In the genomic region with DNA sequence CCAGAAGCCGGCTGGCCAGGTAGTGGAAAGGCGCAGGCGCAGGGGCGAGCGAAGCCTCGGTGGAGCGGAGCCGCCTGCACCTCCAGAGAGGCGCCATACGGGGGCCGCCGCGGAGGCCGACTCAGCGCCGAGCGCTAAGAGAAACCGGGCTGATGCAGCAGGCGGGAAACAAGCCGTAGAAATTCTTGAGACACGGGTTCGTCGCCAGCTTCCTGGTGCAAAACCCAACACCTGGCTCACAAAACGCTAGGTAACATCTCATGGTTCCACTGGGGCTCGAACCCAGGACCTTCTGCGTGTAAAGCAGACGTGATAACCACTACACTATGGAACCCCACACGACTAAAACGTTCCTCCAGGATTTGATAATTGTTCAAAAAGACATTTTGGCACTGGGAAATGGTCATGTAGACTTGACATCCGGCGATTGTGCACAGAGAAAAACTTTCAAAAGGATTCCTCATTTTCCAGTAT, we compare ENCODE assay signal across 8 cellular contexts. TPM values are rescaled to one million over a fixed set of nuclear protein-coding genes. Genes with fewer than 3 reads are reported as not detected.
A peak's percentile ranks its signal among the peaks of the same experiment; 100 is the strongest.
DNase-seq lines count a peak whose midpoint lies in the region; TF ChIP-seq lines count a peak whose summit lies in the region.

No MANE protein-coding gene starts in this region.

- peak; percentile 37 for TF ChIP-seq CTCF in LNCaP clone FGC (IDR thresholded peaks at IDR 0.05; ENCODE audit: control insufficient read depth, extremely low read depth, insufficient read depth)

- peak overlapping the region; percentile 71 for H2AFZ ChIP-seq in neuron (ENCODE audit: low read depth, low read length)

- H3K4me1 ChIP-seq in neuron (ENCODE audit: insufficient read depth, low read length), result peaks cover 9% of the 10 kb centered on the region

- peak; percentile 99 for DNase-seq in ELF-1 (ENCODE audit: low read depth, low spot score)
- DNase-seq in H7, result peak; percentile 86
- peak; percentile 93 for DNase-seq in LNCaP clone FGC (ENCODE audit: low read depth)
- DNase-seq in SHP77 (lab: John Stamatoyannopoulos, UW), result peak; percentile 70 to 75
- peak; percentile 94 for DNase-seq in activated effector memory CD4-positive, alpha-beta T cell treated with anti-CD3 and anti-CD28 coated beads, Interleukin-2, amount 50 U/mL, for 16 hours
- DNase-seq in foreskin melanocyte, result peak; percentile 95
- peak; percentile 72 for DNase-seq in stromal cell of bone marrow (ENCODE audit: low read depth)

- H3K4me3 ChIP-seq in H7 (ENCODE audit: insufficient read depth, low read depth, low read length), result peak overlapping the region; percentile 60
- H3K4me3 ChIP-seq in LNCaP clone FGC (ENCODE audit: low read depth, low read length), result peak overlapping the region; percentile 62
- peak overlapping the region; percentile 81 for H3K4me3 ChIP-seq in neuron (ENCODE audit: low read length)

- no peaks in the 10 kb centered on the region for H3K9me3 ChIP-seq in neuron (ENCODE audit: low read length)

- H3K36me3 ChIP-seq in H7 (replicated peaks; ENCODE audit: control insufficient read depth, insufficient read depth, low read length) (no peaks in the 10 kb centered on the region), neuron (ENCODE audit: insufficient read depth, low read length) (no peaks in the 10 kb centered on the region)

- no peaks in the 10 kb centered on the region; the same call in 1 of the 2 replicates for H3K27me3 ChIP-seq in H7 (ENCODE audit: control insufficient read depth, insufficient read depth, low read length)
- H3K27me3 ChIP-seq in neuron (ENCODE audit: insufficient read depth, low read length), result no peaks in the 10 kb centered on the region

RNA-seq across cellular contexts. Expression of a gene that starts 39.1 kb away (rescaled TPM):
- total RNA-seq in H7 (2014; rRNA removed; shearing (Covaris generic)), result not detected in 2 replicates

RNA-seq across cellular contexts. Expression of a gene that starts 47.0 kb away (rescaled TPM):
- not detected in 2 replicates for total RNA-seq in H7 (2014; rRNA removed; shearing (Covaris generic))

Comparison
In these comparisons a context has a peak if more than half of its experiments do, and no peak if none do; other contexts are left out.
1. Peak in every context shown above with its lines: DNase-seq and H3K4me3 ChIP-seq.